8 cellular contexts compared by ENCODE assay signal in genomic region chr12:119877639-119877948, GRCh38. TPM values are rescaled to one million over a fixed set of nuclear protein-coding genes. Genes with fewer than 3 reads are reported as not detected.
DNase-seq lines count a peak whose midpoint lies in the region; ATAC-seq and TF ChIP-seq lines count a peak whose summit lies in the region.

No MANE protein-coding gene starts in this region.

- H3K9me3 Mint-ChIP-seq in CD4-positive, alpha-beta T cell, result no peaks in the 10 kb centered on the region
- H3K9me3 Mint-ChIP-seq in MCF 10A (ENCODE audit: unreplicated experiment), result no peaks in the 10 kb centered on the region
- H3K9me3 Mint-ChIP-seq in naive thymus-derived CD8-positive, alpha-beta T cell, result no peaks in the 10 kb centered on the region

- intact Hi-C loops in CD4-positive, alpha-beta T cell (cut with DNase I, micrococcal nuclease), result loop anchor here in 1 of 2 experiments (10.0 kb wide), 1 partner anchor 213 kb away; the partner anchor contains the start of gene PRKAB1
- intact Hi-C loops in MCF 10A (cut with micrococcal nuclease) (no loop called here), posterior cingulate gyrus (cut with DNase I) (no loop called here)

- TF ChIP-seq CTCF in CD4-positive, alpha-beta T cell (IDR thresholded peaks at IDR 0.05), result no peak
- no peak for TF ChIP-seq CTCF in MCF 10A (IDR thresholded peaks at IDR 0.05; ENCODE audit: unreplicated experiment)

- H3K9me3 ChIP-seq in CD4-positive, alpha-beta T cell (ENCODE audit: control insufficient read depth, low read length), result no peaks in the 10 kb centered on the region

- H3K27me3 ChIP-seq in CD4-positive, alpha-beta T cell (ENCODE audit: control insufficient read depth, insufficient read depth, low read length), result no peaks in the 10 kb centered on the region

- no peak overlapping the region for H3K27ac Mint-ChIP-seq in CD4-positive, alpha-beta T cell
- peak overlapping the region; percentile 85 for H3K27ac Mint-ChIP-seq in MCF 10A (ENCODE audit: low read depth, unreplicated experiment)
- peak overlapping the region in 6 of 10 donors; percentile 4 to 83 (median 59) for H3K27ac Mint-ChIP-seq in naive thymus-derived CD8-positive, alpha-beta T cell

- H3K27me3 Mint-ChIP-seq in CD4-positive, alpha-beta T cell, result peaks cover 6% of the 10 kb centered on the region
- H3K27me3 Mint-ChIP-seq in MCF 10A (ENCODE audit: insufficient read depth, unreplicated experiment), result no peaks in the 10 kb centered on the region
- H3K27me3 Mint-ChIP-seq in naive thymus-derived CD8-positive, alpha-beta T cell, result peaks cover 0 to 7% (median 0%) of the 10 kb centered on the region in 5 donors

- no peak overlapping the region for H3K27ac ChIP-seq in CD4-positive, alpha-beta T cell (ENCODE audit: low read depth, low read length)
- H3K27ac ChIP-seq in substantia nigra (ENCODE audit: low read depth, low read length, poor library complexity, severe bottlenecking), result no peak overlapping the region

- no peak for DNase-seq in CD4-positive, alpha-beta T cell
- DNase-seq in MCF 10A (ENCODE audit: unreplicated experiment) (no peak), posterior cingulate gyrus (no peak), substantia nigra (lab: John Stamatoyannopoulos, UW) (no peak)
- DNase-seq in naive thymus-derived CD8-positive, alpha-beta T cell, result no peak

- no peaks in the 10 kb centered on the region for H3K36me3 Mint-ChIP-seq in CD4-positive, alpha-beta T cell (ENCODE audit: low read depth)
- no peaks in the 10 kb centered on the region for H3K36me3 Mint-ChIP-seq in MCF 10A (ENCODE audit: insufficient read depth, unreplicated experiment)
- H3K36me3 Mint-ChIP-seq in naive thymus-derived CD8-positive, alpha-beta T cell, result no peaks in the 10 kb centered on the region

- no TSS peak for BruUV-seq in MCF 10A (replicated peaks; lab: Mats Ljungman, UMichigan)

- CTCF ChIA-PET in CD4-positive, alpha-beta T cell (lab: Charles Lee), result no interaction called here
- CTCF ChIA-PET in MCF 10A (lab: Yijun Ruan, JAX), result no interaction called here

- POLR2A ChIA-PET in CD4-positive, alpha-beta T cell (lab: Charles Lee), result no interaction called here
- POLR2A ChIA-PET in MCF 10A (lab: Yijun Ruan, JAX), result interaction anchor here (0.6 kb wide), 1 partner anchor 60 kb away, joined by 3 read pairs; no protein-coding TSS in a partner anchor
- POLR2A ChIA-PET in naive thymus-derived CD8-positive, alpha-beta T cell (lab: Charles Lee), result no interaction called here

- peaks cover 7% of the 10 kb centered on the region for H3K4me1 Mint-ChIP-seq in CD4-positive, alpha-beta T cell (ENCODE audit: low read depth)
- peaks cover 9% of the 10 kb centered on the region for H3K4me1 Mint-ChIP-seq in MCF 10A (ENCODE audit: insufficient read depth, unreplicated experiment)
- peaks cover 6 to 16% (median 15%) of the 10 kb centered on the region in 4 donors for H3K4me1 Mint-ChIP-seq in naive thymus-derived CD8-positive, alpha-beta T cell

- ATAC-seq in CD4-positive, alpha-beta T cell (ENCODE audit: poor library complexity), result no peak
- ATAC-seq in HG02885 (IDR thresholded peaks at IDR 0.05; ENCODE audit: poor library complexity, unreplicated experiment) (peak; percentile 53), HG03280 (IDR thresholded peaks at IDR 0.05; ENCODE audit: unreplicated experiment) (no peak), HG03378 (IDR thresholded peaks at IDR 0.05; ENCODE audit: unreplicated experiment) (no peak)
- ATAC-seq in naive thymus-derived CD8-positive, alpha-beta T cell, result no peak

- peak overlapping the region; percentile 82 for H3K4me3 Mint-ChIP-seq in CD4-positive, alpha-beta T cell
- peak overlapping the region; percentile 82 for H3K4me3 Mint-ChIP-seq in MCF 10A (ENCODE audit: unreplicated experiment)
- peak overlapping the region; percentile 84 to 92 (median 88) for H3K4me3 Mint-ChIP-seq in naive thymus-derived CD8-positive, alpha-beta T cell

RNA-seq across cellular contexts. Expression of gene CIT, which starts 0.5 kb away (rescaled TPM):
- total RNA-seq in CD4-positive, alpha-beta T cell, result 1 to 10 TPM; 1.3 to 1.9 TPM
- 22.8 and 25.0 TPM in 2 replicates for total RNA-seq in MCF 10A (2022)
- total RNA-seq in naive thymus-derived CD8-positive, alpha-beta T cell, result 1 to 10 TPM in 1 of 2 experiments, under 1 TPM in 1; 0.99 to 2.3 TPM
- under 1 TPM; 0.01 to 0.19 (median 0.05) TPM for polyA plus RNA-seq in naive thymus-derived CD8-positive, alpha-beta T cell
